18 cellular contexts compared by ENCODE assay signal in genomic region chr4:97038146-97038516, GRCh38.
DNase-seq lines count a peak whose midpoint lies in the region; TF ChIP-seq lines count a peak whose summit lies in the region.
"Had no signal": no experiment of that assay in that cellular context is flagged by ENCODE, and none has a peak within 500 bp of the region (broad histone marks: within the 10 kb centered on the region; RNA-seq: fewer than 3 reads in every experiment).

No MANE protein-coding gene starts in this region.

- H3K27me3 Mint-ChIP-seq in Caco-2 (ENCODE audit: insufficient read depth, unreplicated experiment) (peaks cover 4% of the 10 kb centered on the region), mesothelial cell of epicardium (ENCODE audit: low read depth) (no peaks in the 10 kb centered on the region)

- WGBS in HUES64, result 92% methylated on average over 9 of the region's 9 CpGs

- no peak for DNase-seq in Caco-2
- peak; percentile 1 for DNase-seq in iPS DF 4.7 (ENCODE audit: extremely low read depth, low spot score)
- DNase-seq in posterior vena cava (ENCODE audit: low spot score), result peak; percentile 53
- no peak for DNase-seq in mesenteric fat pad (ENCODE audit: low spot score)
- no peak for DNase-seq in HuH-7 (ENCODE audit: low spot score)
- no peak for DNase-seq in mesothelial cell of epicardium (ENCODE audit: low spot score in 2 of 2, unreplicated experiment in 2 of 2)
- DNase-seq in tibial artery, result no peak
- DNase-seq: 8988T, DND-41, GDM1, GM23248, NCI-H1417 treated with DMSO at 0.1 percent for 48 hours, NCI-H187 treated with DMSO at 0.1 percent for 48 hours, NCI-H2227 treated with DMSO at 0.1 percent for 48 hours, Peyer's patch had no signal

- H3K27ac Mint-ChIP-seq in Caco-2 (ENCODE audit: unreplicated experiment) (no peak overlapping the region), mesothelial cell of epicardium (no peak overlapping the region)
- H3K27ac Mint-ChIP-seq: CD14-positive monocyte had no signal

- CTCF ChIA-PET in Caco-2 (lab: Charles Lee), result no interaction called here

- intact Hi-C loops in Caco-2 (cut with micrococcal nuclease; ENCODE audit: unreplicated experiment), result no loop called here
- intact Hi-C loops in posterior vena cava (cut with DNase I), result no loop called here
- intact Hi-C loops in tibial artery (cut with DNase I; ENCODE audit: low total_unique reads), result no loop called here

- H3K27ac ChIP-seq in HUES64 (ENCODE audit: low read depth, low read length) (peak overlapping the region; percentile 27; the same call in 1 of the 2 replicates), tibial artery (no peak overlapping the region)
- H3K27ac ChIP-seq: GM23248, KMS-11, Peyer's patch had no signal

- H3K27me3 ChIP-seq in Caco-2 (replicated peaks; ENCODE audit: control insufficient read depth, insufficient read depth, low read length) (no peaks in the 10 kb centered on the region), HUES64 (ENCODE audit: insufficient read depth, low read length) (no peaks in the 10 kb centered on the region), tibial artery (no peaks in the 10 kb centered on the region)
- H3K27me3 ChIP-seq: Peyer's patch had no signal

- no peaks in the 10 kb centered on the region for H3K4me1 Mint-ChIP-seq in Caco-2 (ENCODE audit: low read depth, unreplicated experiment)
- peaks cover 2% of the 10 kb centered on the region for H3K4me1 Mint-ChIP-seq in mesothelial cell of epicardium
- H3K4me1 Mint-ChIP-seq: CD14-positive monocyte had no signal

- H3K4me3 ChIP-seq in Caco-2 (ENCODE audit: low read depth, low read length) (no peak overlapping the region), HUES64 (ENCODE audit: low read length) (no peak overlapping the region), tibial artery (no peak overlapping the region)
- H3K4me3 ChIP-seq: GM23248, Peyer's patch had no signal

- H3K9me3 ChIP-seq in Caco-2, result no peaks in the 10 kb centered on the region
- no peaks in the 10 kb centered on the region for H3K9me3 ChIP-seq in HUES64 (ENCODE audit: insufficient read depth, low read depth, low read length)
- H3K9me3 ChIP-seq in tibial artery, result no peaks in the 10 kb centered on the region
- H3K9me3 ChIP-seq: Peyer's patch had no signal

- no TSS peak for BruUV-seq in Caco-2 (replicated peaks; lab: Mats Ljungman, UMichigan)

- POLR2A ChIA-PET in Caco-2 (lab: Charles Lee), result no interaction called here

- H3K4me1 ChIP-seq in Caco-2, result no peaks in the 10 kb centered on the region
- H3K4me1 ChIP-seq in HUES64 (ENCODE audit: insufficient read depth, low read length), result peaks cover 9% of the 10 kb centered on the region; the same call in 1 of the 2 replicates
- H3K4me1 ChIP-seq in tibial artery, result no peaks in the 10 kb centered on the region
- H3K4me1 ChIP-seq: Peyer's patch had no signal

- TF ChIP-seq CTCF in Caco-2 (IDR thresholded peaks at IDR 0.05; ENCODE audit: insufficient read depth in 1 of 2, low read depth in 1 of 2, low read length in 1 of 2, severe bottlenecking in 1 of 2, unreplicated experiment in 1 of 2) (no peak), mesothelial cell of epicardium (IDR thresholded peaks at IDR 0.05; ENCODE audit: unreplicated experiment) (no peak), tibial artery (IDR thresholded peaks at IDR 0.05) (no peak)

- H3K36me3 ChIP-seq in Caco-2 (ENCODE audit: control insufficient read depth, insufficient read depth, low read length), result no peaks in the 10 kb centered on the region
- no peaks in the 10 kb centered on the region for H3K36me3 ChIP-seq in HUES64 (ENCODE audit: insufficient read depth, low read length)
- H3K36me3 ChIP-seq in tibial artery, result no peaks in the 10 kb centered on the region
- H3K36me3 ChIP-seq: Peyer's patch had no signal

- H3K36me3 Mint-ChIP-seq in Caco-2 (ENCODE audit: insufficient read depth, unreplicated experiment) (no peaks in the 10 kb centered on the region), mesothelial cell of epicardium (no peaks in the 10 kb centered on the region)
- H3K36me3 Mint-ChIP-seq: CD14-positive monocyte had no signal

- H3K9me3 Mint-ChIP-seq in Caco-2 (ENCODE audit: unreplicated experiment), result no peaks in the 10 kb centered on the region
- H3K9me3 Mint-ChIP-seq in mesothelial cell of epicardium, result peaks cover 4% of the 10 kb centered on the region

- H3K4me3 Mint-ChIP-seq in Caco-2 (ENCODE audit: unreplicated experiment) (peak overlapping the region; percentile 37), mesothelial cell of epicardium (no peak overlapping the region)
- H3K4me3 Mint-ChIP-seq: CD14-positive monocyte had no signal

- H3K9ac ChIP-seq in HUES64 (ENCODE audit: low read depth, low read length), result no peak overlapping the region
- H3K9ac ChIP-seq: GM23248, KMS-11 had no signal

Comparison
In these comparisons a context has a peak if more than half of its experiments do, and no peak if none do; other contexts are left out.
1. DNase-seq: peak in iPS DF 4.7 (single experiment) and posterior vena cava (single experiment); none in Caco-2 (0 of 2), mesenteric fat pad (single experiment), HuH-7 (single experiment), mesothelial cell of epicardium (0 of 2) and tibial artery (0 of 2).